Comparison of ENCODE assay signal across 8 cellular contexts in the genomic region with DNA sequence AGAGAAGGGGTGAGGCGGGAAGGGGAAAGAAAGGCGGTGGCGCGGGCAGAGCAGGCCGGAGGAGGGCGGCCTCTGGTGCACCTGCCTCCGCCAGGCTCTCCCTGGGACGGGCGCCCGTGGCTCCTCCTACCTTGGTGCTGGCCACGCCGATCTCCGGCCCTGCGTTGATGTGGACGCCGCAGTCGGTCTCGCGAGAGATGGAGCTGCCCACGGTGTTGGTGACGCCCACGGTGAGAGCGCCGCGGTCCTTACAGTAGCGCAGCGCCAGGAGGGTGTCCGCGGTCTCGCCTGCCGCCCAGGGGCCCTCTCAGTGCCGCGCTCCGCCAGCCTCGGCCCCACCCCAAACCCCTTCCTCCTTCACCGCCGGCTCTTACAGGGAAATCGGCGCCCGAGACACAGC.
DNase-seq lines count a peak whose midpoint lies in the region; ATAC-seq lines count a peak whose summit lies in the region.

No MANE protein-coding gene starts in this region.

- H3K9me3 Mint-ChIP-seq in stimulated activated memory B cell treated with anti-CD40 and anti-IgM and Interleukin-4, amounts not matched to agents 10 μg/mL and 1 μg/mL and 100 μg/mL, for 72 hours = no peaks in the 10 kb centered on the region

- H3K4me1 Mint-ChIP-seq in stimulated activated memory B cell treated with anti-CD40 and anti-IgM and Interleukin-4, amounts not matched to agents 10 μg/mL and 1 μg/mL and 100 μg/mL, for 72 hours = no peaks in the 10 kb centered on the region

- H3K36me3 Mint-ChIP-seq in stimulated activated memory B cell treated with anti-CD40 and anti-IgM and Interleukin-4, amounts not matched to agents 10 μg/mL and 1 μg/mL and 100 μg/mL, for 72 hours = no peaks in the 10 kb centered on the region

- peak overlapping the region; percentile 75 for H3K4me3 Mint-ChIP-seq in stimulated activated memory B cell treated with anti-CD40 and anti-IgM and Interleukin-4, amounts not matched to agents 10 μg/mL and 1 μg/mL and 100 μg/mL, for 72 hours

- ATAC-seq in GM19351 (IDR thresholded peaks at IDR 0.05; ENCODE audit: unreplicated experiment) = peak; percentile 95
- peak; percentile 91 for ATAC-seq in stimulated activated memory B cell treated with anti-CD40 and anti-IgM and Interleukin-4, amounts not matched to agents 10 μg/mL and 1 μg/mL and 100 μg/mL, for 72 hours
- ATAC-seq in HG03521 (IDR thresholded peaks at IDR 0.05; ENCODE audit: unreplicated experiment) = no peak
- no peak for ATAC-seq in GM19328 (IDR thresholded peaks at IDR 0.05; ENCODE audit: unreplicated experiment)
- no peak for ATAC-seq in GM18502 (IDR thresholded peaks at IDR 0.05; ENCODE audit: poor library complexity, unreplicated experiment)

- DNase-seq in NCI-H2107 (lab: John Stamatoyannopoulos, UW) (peak; percentile 73), kidney glomerular epithelial cell (lab: John Stamatoyannopoulos, UW) (peak; percentile 74)
- DNase-seq in activated effector memory CD4-positive, alpha-beta T cell treated with Interleukin-2 at 50 U/mL for 16 hours = peak; percentile 14

- peak overlapping the region; percentile 75 for H3K27ac Mint-ChIP-seq in stimulated activated memory B cell treated with anti-CD40 and anti-IgM and Interleukin-4, amounts not matched to agents 10 μg/mL and 1 μg/mL and 100 μg/mL, for 72 hours

- H3K27me3 Mint-ChIP-seq in stimulated activated memory B cell treated with anti-CD40 and anti-IgM and Interleukin-4, amounts not matched to agents 10 μg/mL and 1 μg/mL and 100 μg/mL, for 72 hours = peaks cover 26% of the 10 kb centered on the region

Comparison
In these comparisons a context has a peak if more than half of its experiments do, and no peak if none do; other contexts are left out.
1. ATAC-seq: peak in GM19351 (single experiment) and stimulated activated memory B cell treated with anti-CD40 and anti-IgM and Interleukin-4, amounts not matched to agents 10 μg/mL and 1 μg/mL and 100 μg/mL, for 72 hours (single experiment); none in HG03521 (single experiment), GM19328 (single experiment) and GM18502 (single experiment).
2. DNase-seq: peak in every context shown above with its lines; median percentile 74 in kidney glomerular epithelial cell; 73 in NCI-H2107; 14 in activated effector memory CD4-positive, alpha-beta T cell treated with Interleukin-2 at 50 U/mL for 16 hours.